8 cellular contexts compared by ENCODE assay signal in the genomic region with DNA sequence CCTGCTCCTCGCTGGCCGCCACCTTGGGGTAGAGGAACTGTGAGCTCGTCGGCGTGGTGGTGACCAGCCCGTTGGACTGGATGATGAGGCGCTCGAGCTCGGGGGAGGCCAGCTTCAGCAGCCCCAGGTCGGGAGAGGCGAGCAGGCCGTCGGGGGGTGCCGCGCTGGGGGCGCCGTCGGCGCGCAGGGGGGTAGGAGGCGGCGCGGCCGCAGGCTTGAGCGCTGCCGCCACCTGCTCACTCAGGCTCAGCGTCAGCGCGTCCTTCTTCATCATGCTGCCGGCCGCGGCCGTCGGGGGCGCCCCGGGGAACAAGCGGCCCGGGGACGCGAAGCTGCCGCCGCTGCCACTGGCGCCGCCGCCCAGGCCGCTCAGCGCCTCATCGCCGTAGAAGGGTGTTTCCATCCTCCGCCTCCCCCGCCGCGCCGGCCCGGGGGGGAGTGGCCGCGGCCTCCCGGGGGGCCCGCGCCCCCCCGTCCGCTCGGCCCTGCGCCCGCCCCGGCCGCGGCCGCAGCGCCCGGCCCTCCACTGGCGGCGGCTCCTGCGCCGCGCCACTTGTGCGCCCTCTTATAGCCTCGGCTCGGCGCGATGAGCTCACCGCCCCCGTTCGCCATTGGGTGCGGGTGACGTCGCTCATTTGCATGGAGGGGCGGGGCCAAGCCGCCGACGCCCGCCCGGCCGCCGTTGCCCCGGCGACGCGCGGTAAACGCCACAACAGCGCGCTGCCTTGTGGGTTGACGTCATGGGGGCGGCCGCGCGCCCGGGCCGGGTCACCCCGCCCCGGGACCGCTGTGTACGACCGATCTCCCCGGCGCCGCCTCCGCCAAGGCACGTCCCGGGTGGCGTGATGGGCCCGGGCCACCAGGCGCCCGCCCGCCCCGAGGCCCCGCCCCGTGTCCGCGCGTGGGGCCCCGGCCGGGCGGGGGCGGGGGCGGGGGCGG. TPM values are rescaled to one million over a fixed set of nuclear protein-coding genes. Genes with fewer than 3 reads are reported as not detected.
DNase-seq lines count a peak whose midpoint lies in the region; ATAC-seq, FAIRE-seq and TF ChIP-seq lines count a peak whose summit lies in the region.

A gene (minus strand): TSS at position 541 of the 939 bp plus-strand sequence. CDS start 138 bp downstream, at position 403.

- peak within 1 kb of the TSS; percentile 91 for H4K12ac ChIP-seq in trophoblast cell (ENCODE audit: low read depth, low read length)

- H2BK120ac ChIP-seq in trophoblast cell (ENCODE audit: insufficient read depth, low read length, poor library complexity) = peak within 1 kb of the TSS; percentile 94

- H3K27ac ChIP-seq in cardiac muscle cell = peak within 1 kb of the TSS; percentile 100
- peak within 1 kb of the TSS; percentile 100 for H3K27ac ChIP-seq in trophoblast cell (ENCODE audit: low read depth, low read length)
- H3K27ac ChIP-seq in tibial nerve = peak within 1 kb of the TSS; percentile 100

- H3K27me3 ChIP-seq in adipocyte (replicated peaks; ENCODE audit: control insufficient read depth, insufficient read depth, low read length) (no peaks in the 10 kb centered on the region), cardiac muscle cell (no peaks in the 10 kb centered on the region), trophoblast cell (ENCODE audit: insufficient read depth, low read length) (no peaks in the 10 kb centered on the region), tibial nerve (no peaks in the 10 kb centered on the region)

- peak within 1 kb of the TSS; percentile 99 for H2AK5ac ChIP-seq in trophoblast cell (ENCODE audit: low read length)

- DNase-seq in GM12891 (ENCODE audit: insufficient read length, low spot score) = peak; percentile 92
- peak; percentile 79 for DNase-seq in NCI-H1417 treated with DMSO at 0.1 percent for 48 hours (lab: John Stamatoyannopoulos, UW)
- peak; percentile 98 for DNase-seq in T follicular helper cell (ENCODE audit: low read depth)
- DNase-seq in adipocyte (ENCODE audit: low read depth) = peak; percentile 99
- peak; percentile 98 to 99 for DNase-seq in cardiac muscle cell (ENCODE audit: low read depth in 1 of 2, low spot score in 1 of 2)
- peak; percentile 97 to 99 for DNase-seq in trophoblast cell
- peak; percentile 92 to 98 for DNase-seq in tibial nerve (ENCODE audit: low spot score in 2 of 2)

- H2BK5ac ChIP-seq in trophoblast cell (ENCODE audit: low read depth, low read length, poor library complexity) = peak within 1 kb of the TSS; percentile 99

- H3K36me3 ChIP-seq in adipocyte (ENCODE audit: control insufficient read depth, insufficient read depth, low read length, severe bottlenecking) = no peaks in the 10 kb centered on the region
- peaks cover 10% of the 10 kb centered on the region for H3K36me3 ChIP-seq in cardiac muscle cell
- peaks cover 17 to 24% of the 10 kb centered on the region in 2 experiments for H3K36me3 ChIP-seq in trophoblast cell (ENCODE audit: control insufficient read depth in 1 of 2, insufficient read depth in 2 of 2, low read length in 2 of 2)
- H3K36me3 ChIP-seq in tibial nerve = peaks cover 0 to 19% (median 0%) of the 10 kb centered on the region in 3 donors

- peak within 1 kb of the TSS; percentile 94 for H2BK12ac ChIP-seq in trophoblast cell (ENCODE audit: low read length)

- peak; percentile 65 for ATAC-seq in HG02763 (IDR thresholded peaks at IDR 0.05; ENCODE audit: unreplicated experiment)

- peak within 1 kb of the TSS; percentile 99 for H3K14ac ChIP-seq in trophoblast cell (ENCODE audit: low read length)

- H3K9ac ChIP-seq in adipocyte (ENCODE audit: low read length) (peak within 1 kb of the TSS; percentile 99), trophoblast cell (ENCODE audit: low read length) (peak within 1 kb of the TSS; percentile 95)

- H4K91ac ChIP-seq in trophoblast cell (ENCODE audit: low read depth, low read length) = peak within 1 kb of the TSS; percentile 98

- H3K18ac ChIP-seq in trophoblast cell (ENCODE audit: low read length) = peak within 1 kb of the TSS; percentile 100

- H3K4me1 ChIP-seq in adipocyte (ENCODE audit: control insufficient read depth, insufficient read depth, low read length) (peaks cover 28% of the 10 kb centered on the region), cardiac muscle cell (ENCODE audit: low read depth) (peaks cover 11% of the 10 kb centered on the region), trophoblast cell (ENCODE audit: control insufficient read depth in 1 of 2, insufficient read depth in 2 of 2, low read length in 2 of 2) (peaks cover 19 to 20% of the 10 kb centered on the region in 2 experiments), tibial nerve (peaks cover 0 to 64% (median 50%) of the 10 kb centered on the region in 4 donors)

- H3K79me2 ChIP-seq in trophoblast cell (ENCODE audit: control insufficient read depth, insufficient read depth, low read length, poor library complexity) = peaks cover 35% of the 10 kb centered on the region

- no CpG with 5 or more reads among the region's 138 CpGs for whole genome bisulfite sequencing in trophoblast cell (ENCODE audit: extremely low coverage, insufficient coverage, insufficient read length)
- 0 to 1% methylated on average over 21 to 62 of the region's 138 CpGs for WGBS in tibial nerve, 2 donors

- H4K8ac ChIP-seq in trophoblast cell (ENCODE audit: low read depth, low read length) = peak within 1 kb of the TSS; percentile 93

- peak; percentile 78 to 95 for TF ChIP-seq EP300 in tibial nerve (IDR thresholded peaks at IDR 0.05)

- TF ChIP-seq CTCF in cardiac muscle cell (IDR thresholded peaks at IDR 0.05; ENCODE audit: low read depth, low read length) = no peak
- peak in 2 of 5 experiments; percentile 24 to 39 for TF ChIP-seq CTCF in tibial nerve (IDR thresholded peaks at IDR 0.05)

- FAIRE-seq in GM12891 (lab: Jason Lieb, UNC) = peak; percentile 98

- peak within 1 kb of the TSS; percentile 93 for H3K4me2 ChIP-seq in trophoblast cell (ENCODE audit: low read length)

- no peak within 1 kb of the TSS for H3K23ac ChIP-seq in trophoblast cell (ENCODE audit: low read length)

- H3K9me3 ChIP-seq in adipocyte (ENCODE audit: control insufficient read depth, low read length) (no peaks in the 10 kb centered on the region), cardiac muscle cell (ENCODE audit: low read depth) (no peaks in the 10 kb centered on the region), trophoblast cell (ENCODE audit: insufficient read depth, low read depth, low read length) (no peaks in the 10 kb centered on the region), tibial nerve (no peaks in the 10 kb centered on the region)

- TF ChIP-seq POLR2A in GM12891 (IDR thresholded peaks at IDR 0.05; ENCODE audit: low read depth, low read length) (peak; percentile 97), tibial nerve (IDR thresholded peaks at IDR 0.05) (peak; percentile 99 to 100)

- H3K4ac ChIP-seq in trophoblast cell (ENCODE audit: low read depth, low read length) = peak within 1 kb of the TSS; percentile 100

- H3K79me1 ChIP-seq in trophoblast cell (ENCODE audit: low read length) = peaks cover 30% of the 10 kb centered on the region

- H2AFZ ChIP-seq in trophoblast cell (ENCODE audit: insufficient read depth, low read length, poor library complexity) = peak within 1 kb of the TSS; percentile 55

- H3K4me3 ChIP-seq in adipocyte (ENCODE audit: low read length) (peak within 1 kb of the TSS; percentile 99), cardiac muscle cell (peak within 1 kb of the TSS; percentile 97), trophoblast cell (ENCODE audit: low read depth, low read length) (peak within 1 kb of the TSS; percentile 93), tibial nerve (peak within 1 kb of the TSS; percentile 97 to 99 (median 98))

TF ChIP-seq in GM12891, 5 proteins besides CTCF, POLR2A, EP300 and RAD21:
- TF ChIP-seq POU2F2 (IDR thresholded peaks at IDR 0.05; ENCODE audit: low read depth, low read length) (peak; percentile 95), TAF1 (IDR thresholded peaks at IDR 0.05; ENCODE audit: low read depth, low read length) (peak; percentile 88), SPI1 (IDR thresholded peaks at IDR 0.05; ENCODE audit: low read depth, low read length) (no peak), PAX5 (IDR thresholded peaks at IDR 0.05; ENCODE audit: insufficient read depth, low read length, severe bottlenecking) (peak; percentile 35), POLR2AphosphoS5 (IDR thresholded peaks at IDR 0.05; ENCODE audit: low read depth, low read length) (peak; percentile 98)

RNA-seq across cellular contexts. Expression of the gene that starts here (rescaled TPM):
- 50.9 TPM for polyA plus RNA-seq in GM12891 (2012; ENCODE audit: low read depth, missing spikeins)
- total RNA-seq in cardiac muscle cell = 430 and 496 TPM in 2 replicates
- polyA plus RNA-seq in cardiac muscle cell = 262 and 265 TPM in 2 replicates
- polyA plus RNA-seq in trophoblast cell (2013) = 224 and 256 TPM in 2 replicates
- total RNA-seq in tibial nerve = 100 to 1,000 TPM; 309 to 553 (median 486) TPM

Comparison
In these comparisons a context has a peak if more than half of its experiments do, and no peak if none do; other contexts are left out.
1. Peak in every context shown above with its lines: DNase-seq, ATAC-seq, H3K4me3 ChIP-seq and H3K27ac ChIP-seq.